Comparison of ENCODE assay signal across 7 cellular contexts in the genomic region with DNA sequence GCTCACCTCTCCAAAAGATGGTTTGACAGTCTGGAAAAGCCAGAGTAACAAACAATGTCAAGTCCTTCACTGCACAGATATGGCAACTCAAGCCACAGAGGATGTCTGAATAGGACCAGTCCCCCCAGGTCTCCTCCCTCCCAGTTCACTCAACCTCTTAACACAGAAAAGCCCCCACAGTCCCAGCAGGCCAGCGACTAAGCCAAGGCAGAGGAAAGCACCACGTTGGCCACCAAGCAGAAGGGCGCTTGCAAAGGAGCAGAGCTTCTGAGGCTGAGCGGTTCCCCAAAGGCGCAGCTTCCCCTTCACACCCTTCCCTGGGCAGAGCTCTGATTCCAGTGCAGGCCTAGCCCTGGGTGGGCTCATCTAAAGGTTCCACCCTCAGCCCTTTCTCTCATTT.
DNase-seq lines count a peak whose midpoint lies in the region; ATAC-seq, FAIRE-seq and TF ChIP-seq lines count a peak whose summit lies in the region.

No MANE protein-coding gene starts in this region.

- peak; percentile 42 for ATAC-seq in activated naive CD8-positive, alpha-beta T cell treated with anti-CD3 and anti-CD28 coated beads, Interleukin-2, amount 50 U/mL, for 24 hours
- ATAC-seq in right cardiac atrium, result peak; percentile 73 to 74

- H3K36me3 Mint-ChIP-seq in activated naive CD8-positive, alpha-beta T cell treated with anti-CD3 and anti-CD28 coated beads, Interleukin-2, amount 50 U/mL, for 24 hours (ENCODE audit: low read depth), result peaks cover 2% of the 10 kb centered on the region

- DNase-seq in GM18507 (ENCODE audit: extremely low spot score, insufficient read length, low read depth) (no peak), HFF-Myc (ENCODE audit: extremely low read depth, low read depth) (no peak), NAMALWA (ENCODE audit: low spot score) (peak; percentile 51), right cardiac atrium (peak in 2 of 3 donors; percentile 22 to 57), NCI-H510A treated with DMSO at 0.1 percent for 48 hours (lab: John Stamatoyannopoulos, UW) (no peak)
- DNase-seq in activated naive CD8-positive, alpha-beta T cell treated with anti-CD3 and anti-CD28 coated beads, Interleukin-2, amount 50 U/mL, for 24 hours, result peak; percentile 31

- H3K4me3 ChIP-seq in HFF-Myc (replicated peaks; ENCODE audit: low read depth, low read length), result peak overlapping the region; percentile 61
- peak overlapping the region; percentile 61 for H3K4me3 ChIP-seq in right cardiac atrium (ENCODE audit: low read length)
- peak overlapping the region; percentile 71 to 87 (median 80) for H3K4me3 ChIP-seq in skeletal muscle tissue (ENCODE audit: low read length in 3 of 3)

- H3K9me3 Mint-ChIP-seq in activated naive CD8-positive, alpha-beta T cell treated with anti-CD3 and anti-CD28 coated beads, Interleukin-2, amount 50 U/mL, for 24 hours, result no peaks in the 10 kb centered on the region

- peak overlapping the region; percentile 61 for H3K27ac Mint-ChIP-seq in activated naive CD8-positive, alpha-beta T cell treated with anti-CD3 and anti-CD28 coated beads, Interleukin-2, amount 50 U/mL, for 24 hours

- H3K4me1 Mint-ChIP-seq in activated naive CD8-positive, alpha-beta T cell treated with anti-CD3 and anti-CD28 coated beads, Interleukin-2, amount 50 U/mL, for 24 hours, result peaks cover 43% of the 10 kb centered on the region

- 33% methylated on average over 5 of the region's 5 CpGs for WGBS in right cardiac atrium

- no peak for TF ChIP-seq CTCF in HFF-Myc (IDR thresholded peaks at IDR 0.05; ENCODE audit: low read depth, low read length, missing control alignments)

- H3K9me3 ChIP-seq in right cardiac atrium (ENCODE audit: control insufficient read depth, low read length) (no peaks in the 10 kb centered on the region), skeletal muscle tissue (ENCODE audit: control insufficient read depth in 3 of 3, low read length in 3 of 3) (no peaks in the 10 kb centered on the region)

- intact Hi-C loops in right cardiac atrium (cut with DNase I), result no loop called here

- H3K27ac ChIP-seq in right cardiac atrium (ENCODE audit: low read length) (peak overlapping the region; percentile 8), skeletal muscle tissue (ENCODE audit: low read depth, low read length) (peak overlapping the region; percentile 74)

- H3K27me3 Mint-ChIP-seq in activated naive CD8-positive, alpha-beta T cell treated with anti-CD3 and anti-CD28 coated beads, Interleukin-2, amount 50 U/mL, for 24 hours, result no peaks in the 10 kb centered on the region

- H3K36me3 ChIP-seq in skeletal muscle tissue (ENCODE audit: control insufficient read depth in 3 of 3, insufficient read depth in 3 of 3, low read length in 3 of 3), result no peaks in the 10 kb centered on the region

- FAIRE-seq in GM18507 (lab: Jason Lieb, UNC), result peak; percentile 29

- peak overlapping the region; percentile 84 for H3K4me3 Mint-ChIP-seq in activated naive CD8-positive, alpha-beta T cell treated with anti-CD3 and anti-CD28 coated beads, Interleukin-2, amount 50 U/mL, for 24 hours

- H3K9ac ChIP-seq in skeletal muscle tissue (ENCODE audit: low read depth in 1 of 3, low read length in 3 of 3), result peak overlapping the region; percentile 80 to 84 (median 80)

- H3K4me1 ChIP-seq in right cardiac atrium (ENCODE audit: control insufficient read depth, insufficient read depth, low read length), result peaks cover 3% of the 10 kb centered on the region
- H3K4me1 ChIP-seq in skeletal muscle tissue (ENCODE audit: control insufficient read depth in 3 of 3, insufficient read depth in 3 of 3, low read length in 3 of 3), result peaks cover 19 to 40% (median 34%) of the 10 kb centered on the region in 3 donors

- H3K27me3 ChIP-seq in right cardiac atrium (ENCODE audit: control insufficient read depth, insufficient read depth) (peaks cover 2% of the 10 kb centered on the region), skeletal muscle tissue (ENCODE audit: control insufficient read depth in 3 of 3, insufficient read depth in 3 of 3, low read length in 3 of 3) (no peaks in the 10 kb centered on the region)

Comparison
In these comparisons a context has a peak if more than half of its experiments do, and no peak if none do; other contexts are left out.
1. DNase-seq: peak in NAMALWA (single experiment), activated naive CD8-positive, alpha-beta T cell treated with anti-CD3 and anti-CD28 coated beads, Interleukin-2, amount 50 U/mL, for 24 hours (single experiment) and right cardiac atrium (2 of 3); none in GM18507 (single experiment), HFF-Myc (single experiment) and NCI-H510A treated with DMSO at 0.1 percent for 48 hours (single experiment).
2. Peak in every context shown above with its lines, with median percentiles within 50 percentile points of each other: H3K4me3 ChIP-seq.